In the genomic region with DNA sequence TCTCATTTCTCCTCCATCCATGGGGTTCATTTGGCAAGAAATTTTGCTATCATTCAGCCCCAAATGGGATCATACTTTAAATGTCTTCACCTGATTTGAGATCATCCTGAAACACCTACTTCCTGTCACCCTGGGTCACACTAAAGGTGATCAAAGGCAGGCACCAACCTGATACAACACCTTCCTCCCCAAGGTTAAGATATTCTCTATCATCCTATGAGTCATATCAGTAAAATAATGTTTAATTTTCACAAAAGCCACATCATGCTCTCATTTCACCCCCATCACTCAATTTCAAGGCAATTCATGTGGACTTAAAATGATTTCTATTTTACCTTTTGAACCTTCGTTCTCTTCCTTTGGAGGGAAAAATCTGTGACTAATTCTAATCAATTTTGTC, we compare ENCODE assay signal across 8 cellular contexts.
"Had no signal": no experiment of that assay in that cellular context is flagged by ENCODE, and none has a peak within 500 bp of the region (broad histone marks: within the 10 kb centered on the region; RNA-seq: fewer than 3 reads in every experiment).

No MANE protein-coding gene starts in this region.

- DNase-seq: GOT3, H7, HFFc6, IMR-90, KG1 had no signal

- H3K4me3 Mint-ChIP-seq: HFFc6 had no signal

- H3K27ac Mint-ChIP-seq: HFFc6 had no signal

- H3K4me3 ChIP-seq: HAP-1, K562 had no signal

- ATAC-seq: HCT116, K562 had no signal

- H3K9me3 ChIP-seq: HAP-1 had no signal

- H3K36me3 ChIP-seq: HAP-1 had no signal

- H3K9me3 Mint-ChIP-seq: HFFc6 had no signal
